In genomic region chr1:218660678-218661053, GRCh38 we compare ENCODE assay signal across 1 cellular context.
A peak's percentile ranks its signal among the peaks of the same experiment; 100 is the strongest.
TF ChIP-seq lines count a peak whose summit lies in the region.

No MANE protein-coding gene starts in this region.

TF ChIP-seq in HEK293, 187 proteins besides CTCF, POLR2A, EP300 and RAD21 (continued from another document and continues in another):
- TF ChIP-seq ZBTB49 (tag by site-specific recombination; IDR thresholded peaks at IDR 0.05; ENCODE audit: low read depth) = no peak
- TF ChIP-seq ZNF354C (tag by site-specific recombination; IDR thresholded peaks at IDR 0.05; ENCODE audit: borderline replicate concordance, low read depth) = no peak
- TF ChIP-seq KLF16 (tag by site-specific recombination; IDR thresholded peaks at IDR 0.05) = no peak
- no peak for TF ChIP-seq ZNF184 (tag by site-specific recombination; IDR thresholded peaks at IDR 0.05)
- TF ChIP-seq ZNF600 (tag by site-specific recombination; IDR thresholded peaks at IDR 0.05) = no peak
- TF ChIP-seq ZNF202 (tag by site-specific recombination; IDR thresholded peaks at IDR 0.05; ENCODE audit: borderline replicate concordance) = no peak
- TF ChIP-seq ZNF544 (tag by site-specific recombination; IDR thresholded peaks at IDR 0.05) = no peak
- TF ChIP-seq ZNF140 (tag by site-specific recombination; IDR thresholded peaks at IDR 0.05) = no peak
- no peak for TF ChIP-seq ZNF561 (tag by site-specific recombination; IDR thresholded peaks at IDR 0.05; ENCODE audit: borderline replicate concordance)
- TF ChIP-seq GLIS2 (tag by site-specific recombination; IDR thresholded peaks at IDR 0.05) = no peak
- TF ChIP-seq YY2 (tag by site-specific recombination; IDR thresholded peaks at IDR 0.05) = no peak
- TF ChIP-seq HOXC10 (CRISPR knock-in tag; IDR thresholded peaks at IDR 0.05) = no peak
- no peak for TF ChIP-seq PBX3 (CRISPR knock-in tag; IDR thresholded peaks at IDR 0.05)
- TF ChIP-seq ZBTB10 (tag by site-specific recombination; IDR thresholded peaks at IDR 0.05) = no peak
- TF ChIP-seq ZSCAN23 (tag by site-specific recombination; IDR thresholded peaks at IDR 0.05) = no peak
- TF ChIP-seq HIC1 (tag by site-specific recombination; IDR thresholded peaks at IDR 0.05) = peak; percentile 83
- TF ChIP-seq ZBTB17 (tag by site-specific recombination; IDR thresholded peaks at IDR 0.05) = no peak
- TF ChIP-seq ZNF843 (tag by site-specific recombination; IDR thresholded peaks at IDR 0.05) = 0 out of 2 replicates have a peak, but pooled peaks have one; percentile 56
- no peak for TF ChIP-seq ZNF777 (tag by site-specific recombination; IDR thresholded peaks at IDR 0.05; ENCODE audit: borderline replicate concordance)
- TF ChIP-seq ZNF610 (tag by site-specific recombination; IDR thresholded peaks at IDR 0.05; ENCODE audit: borderline replicate concordance) = no peak
- TF ChIP-seq ZNF513 (tag by site-specific recombination; IDR thresholded peaks at IDR 0.05) = no peak
- TF ChIP-seq ZFP41 (tag by site-specific recombination; IDR thresholded peaks at IDR 0.05; ENCODE audit: borderline replicate concordance) = no peak
- peak; percentile 43; the same call in 1 of the 2 replicates for TF ChIP-seq KLF8 (tag by site-specific recombination; IDR thresholded peaks at IDR 0.05)
- peak; percentile 18; the same call in 1 of the 2 replicates for TF ChIP-seq BCL11A (tag by site-specific recombination; IDR thresholded peaks at IDR 0.05; ENCODE audit: low read depth)
- no peak for TF ChIP-seq PRDM2 (tag by site-specific recombination; IDR thresholded peaks at IDR 0.05; ENCODE audit: borderline replicate concordance)
- TF ChIP-seq ZNF785 (tag by site-specific recombination; IDR thresholded peaks at IDR 0.05) = no peak
- no peak for TF ChIP-seq ZNF132 (tag by site-specific recombination; IDR thresholded peaks at IDR 0.05; ENCODE audit: borderline replicate concordance)
- peak; percentile 61 for TF ChIP-seq ZNF362 (tag by site-specific recombination; IDR thresholded peaks at IDR 0.05)
- no peak for TF ChIP-seq ZNF174 (tag by site-specific recombination; IDR thresholded peaks at IDR 0.05)
- no peak for TF ChIP-seq PATZ1 (tag by site-specific recombination; IDR thresholded peaks at IDR 0.05)
- no peak for TF ChIP-seq ZNF433 (tag by site-specific recombination; IDR thresholded peaks at IDR 0.05; ENCODE audit: low read depth)
- TF ChIP-seq ZNF311 (tag by site-specific recombination; IDR thresholded peaks at IDR 0.05; ENCODE audit: borderline replicate concordance) = no peak
- TF ChIP-seq ZNF26 (tag by site-specific recombination; IDR thresholded peaks at IDR 0.05) = no peak
- no peak for TF ChIP-seq SALL2 (tag by site-specific recombination; IDR thresholded peaks at IDR 0.05; ENCODE audit: borderline replicate concordance)
- no peak for TF ChIP-seq ZSCAN5A (tag by site-specific recombination; IDR thresholded peaks at IDR 0.05)
